ENCODE assay signal across 17 cellular contexts in genomic region chr15:40242216-40242599, GRCh38. TPM values are rescaled to one million over a fixed set of nuclear protein-coding genes. Genes with fewer than 3 reads are reported as not detected.
"Had no signal": no experiment of that assay in that cellular context is flagged by ENCODE, and none has a peak within 500 bp of the region (broad histone marks: within the 10 kb centered on the region; RNA-seq: fewer than 3 reads in every experiment).

No MANE protein-coding gene starts in this region.

- H3K27ac Mint-ChIP-seq: activated CD4-positive, alpha-beta memory T cell treated with anti-CD3 and anti-CD28 coated beads for 36 hours; activated naive CD4-positive, alpha-beta T cell treated with anti-CD3 and anti-CD28 coated beads, Interleukin-2, amount 50 U/mL, for 24 hours; activated T-helper 17 cell treated with anti-CD3 and anti-CD28 coated beads, Interleukin-2, amount 50 U/mL, for 72 hours; dendritic cell treated with granulocyte-macrophage colony-stimulating factor and Interleukin-4, amounts not matched to agents 40 ng/mL and 50 ng/mL, for 4 days; nephron progenitor cell; T-cell had no signal

- H3K36me3 ChIP-seq: pancreas, stomach had no signal

- ATAC-seq: activated T-helper 17 cell treated with anti-CD3 and anti-CD28 coated beads, Interleukin-2, amount 50 U/mL, for 72 hours; esophagus mucosa; pancreas; T-cell had no signal

- H3K4me3 Mint-ChIP-seq: activated CD4-positive, alpha-beta memory T cell treated with anti-CD3 and anti-CD28 coated beads for 36 hours; activated naive CD4-positive, alpha-beta T cell treated with anti-CD3 and anti-CD28 coated beads, Interleukin-2, amount 50 U/mL, for 24 hours; activated T-helper 17 cell treated with anti-CD3 and anti-CD28 coated beads, Interleukin-2, amount 50 U/mL, for 72 hours; dendritic cell treated with granulocyte-macrophage colony-stimulating factor and Interleukin-4, amounts not matched to agents 40 ng/mL and 50 ng/mL, for 4 days; nephron progenitor cell; T-cell had no signal

- H3K27me3 ChIP-seq: pancreas had no signal

- H3K27ac ChIP-seq: pancreas, SK-N-MC, stomach had no signal

- H3K4me3 ChIP-seq: pancreas, SK-N-MC, stomach had no signal

- H3K36me3 Mint-ChIP-seq: activated CD4-positive, alpha-beta memory T cell treated with anti-CD3 and anti-CD28 coated beads for 36 hours; T-cell had no signal

- DNase-seq: central memory CD4-positive, alpha-beta T cell; foreskin fibroblast; glutamatergic neuron; nephron progenitor cell; stimulated activated CD4-positive, alpha-beta T cell treated with anti-CD3 and anti-CD28 coated beads, Interleukin-15, amount 100 ng/mL, for 24 hours; stimulated activated CD4-positive, alpha-beta T cell treated with anti-CD3 and anti-CD28 coated beads, Interleukin-4, amount 100 ng/mL, for 4 hours; T1000 had no signal

- H3K4me1 ChIP-seq: pancreas had no signal

- H3K9me3 ChIP-seq: pancreas, stomach had no signal

- H3K9me3 Mint-ChIP-seq: activated CD4-positive, alpha-beta memory T cell treated with anti-CD3 and anti-CD28 coated beads for 36 hours; activated naive CD4-positive, alpha-beta T cell treated with anti-CD3 and anti-CD28 coated beads, Interleukin-2, amount 50 U/mL, for 24 hours; activated T-helper 17 cell treated with anti-CD3 and anti-CD28 coated beads, Interleukin-2, amount 50 U/mL, for 72 hours; dendritic cell treated with granulocyte-macrophage colony-stimulating factor and Interleukin-4, amounts not matched to agents 40 ng/mL and 50 ng/mL, for 4 days; nephron progenitor cell; T-cell had no signal

RNA-seq across cellular contexts. Expression of gene ANKRD63, which starts 40.7 kb away (rescaled TPM):
- total RNA-seq: activated CD4-positive, alpha-beta memory T cell treated with anti-CD3 and anti-CD28 coated beads for 36 hours; activated T-helper 17 cell treated with anti-CD3 and anti-CD28 coated beads, Interleukin-2, amount 50 U/mL, for 72 hours; esophagus mucosa; pancreas had no signal
- polyA plus RNA-seq: pancreas, stomach, thymus had no signal
